14 cellular contexts compared by ENCODE assay signal in genomic region chr17:41403409-41404023, GRCh38. TPM values are rescaled to one million over a fixed set of nuclear protein-coding genes. Genes with fewer than 3 reads are reported as not detected.
DNase-seq lines count a peak whose midpoint lies in the region; ATAC-seq and TF ChIP-seq lines count a peak whose summit lies in the region.
"Had no signal": no experiment of that assay in that cellular context is flagged by ENCODE, and none has a peak within 500 bp of the region (broad histone marks: within the 10 kb centered on the region; RNA-seq: fewer than 3 reads in every experiment).

No MANE protein-coding gene starts in this region.

- 76% methylated on average over 4 of the region's 4 CpGs for WGBS in right cardiac atrium

- H3K4me3 ChIP-seq in right cardiac atrium (ENCODE audit: low read length) = no peak overlapping the region
- H3K4me3 ChIP-seq: BLaER1 had no signal

- H3K27me3 ChIP-seq in foreskin keratinocyte = no peaks in the 10 kb centered on the region
- no peaks in the 10 kb centered on the region for H3K27me3 ChIP-seq in right cardiac atrium (ENCODE audit: control insufficient read depth, insufficient read depth)
- H3K27me3 ChIP-seq: BLaER1 had no signal

- H3K27ac ChIP-seq in foreskin keratinocyte (peak overlapping the region; percentile 87), right cardiac atrium (ENCODE audit: low read length) (no peak overlapping the region)
- H3K27ac ChIP-seq: BLaER1 had no signal

- H3K4me1 ChIP-seq in foreskin keratinocyte (peaks cover 25% of the 10 kb centered on the region), right cardiac atrium (ENCODE audit: control insufficient read depth, insufficient read depth, low read length) (no peaks in the 10 kb centered on the region)

- no peaks in the 10 kb centered on the region for H3K9me3 ChIP-seq in right cardiac atrium (ENCODE audit: control insufficient read depth, low read length)
- H3K9me3 ChIP-seq: BLaER1 had no signal

- H3K36me3 Mint-ChIP-seq in activated naive CD4-positive, alpha-beta T cell treated with anti-CD3 and anti-CD28 coated beads, Interleukin-2, amount 50 U/mL, for 72 hours = peaks cover 0 to 11% of the 10 kb centered on the region in 2 donors
- H3K36me3 Mint-ChIP-seq: activated naive CD8-positive, alpha-beta T cell treated with anti-CD3 and anti-CD28 coated beads, Interleukin-2, amount 10 ng/mL, durations not matched to agents 7 days and 5 days; stimulated activated memory B cell treated with anti-CD40 and anti-IgM and Interleukin-4, amounts not matched to agents 10 μg/mL and 1 μg/mL and 100 μg/mL, for 72 hours had no signal

- peaks cover 0 to 5% of the 10 kb centered on the region in 2 donors for H3K9me3 Mint-ChIP-seq in activated naive CD4-positive, alpha-beta T cell treated with anti-CD3 and anti-CD28 coated beads, Interleukin-2, amount 50 U/mL, for 72 hours
- H3K9me3 Mint-ChIP-seq: activated naive CD8-positive, alpha-beta T cell treated with anti-CD3 and anti-CD28 coated beads, Interleukin-2, amount 10 ng/mL, durations not matched to agents 7 days and 5 days; stimulated activated memory B cell treated with anti-CD40 and anti-IgM and Interleukin-4, amounts not matched to agents 10 μg/mL and 1 μg/mL and 100 μg/mL, for 72 hours had no signal

- peak overlapping the region; percentile 63 to 75 for H3K27ac Mint-ChIP-seq in activated naive CD4-positive, alpha-beta T cell treated with anti-CD3 and anti-CD28 coated beads, Interleukin-2, amount 50 U/mL, for 72 hours
- H3K27ac Mint-ChIP-seq: activated naive CD8-positive, alpha-beta T cell treated with anti-CD3 and anti-CD28 coated beads, Interleukin-2, amount 10 ng/mL, durations not matched to agents 7 days and 5 days; stimulated activated memory B cell treated with anti-CD40 and anti-IgM and Interleukin-4, amounts not matched to agents 10 μg/mL and 1 μg/mL and 100 μg/mL, for 72 hours had no signal

- peak; percentile 47 for DNase-seq in A172 (ENCODE audit: low spot score)
- DNase-seq in ELR (ENCODE audit: low read depth) = peak; percentile 58
- DNase-seq in activated naive CD4-positive, alpha-beta T cell treated with anti-CD3 and anti-CD28 coated beads, Interleukin-2, amount 50 U/mL, for 72 hours (ENCODE audit: low spot score in 2 of 2) = peak in 1 of 2 donors; percentile 15
- DNase-seq in foreskin keratinocyte = no peak
- no peak for DNase-seq in right cardiac atrium
- no peak for DNase-seq in activated gamma-delta T cell treated with Interleukin-2 at 50 U/mL for 16 hours
- DNase-seq: activated naive CD8-positive, alpha-beta T cell treated with anti-CD3 and anti-CD28 coated beads, Interleukin-2, amount 10 ng/mL, durations not matched to agents 7 days and 5 days; NCI-H2171 treated with DMSO at 0.1 percent for 48 hours had no signal

- no peak for TF ChIP-seq CTCF in foreskin keratinocyte (conservative IDR thresholded peaks at IDR 0.05)

- peak in 1 of 2 donors; percentile 58 for ATAC-seq in activated naive CD4-positive, alpha-beta T cell treated with anti-CD3 and anti-CD28 coated beads, Interleukin-2, amount 50 U/mL, for 72 hours
- no peak for ATAC-seq in foreskin keratinocyte
- ATAC-seq in right cardiac atrium = no peak
- no peak for ATAC-seq in GM21737 (IDR thresholded peaks at IDR 0.05; ENCODE audit: unreplicated experiment)
- no peak for ATAC-seq in HG02678 (IDR thresholded peaks at IDR 0.05; ENCODE audit: unreplicated experiment)
- ATAC-seq: stimulated activated memory B cell treated with anti-CD40 and anti-IgM and Interleukin-4, amounts not matched to agents 10 μg/mL and 1 μg/mL and 100 μg/mL, for 72 hours had no signal

- intact Hi-C loops in right cardiac atrium (cut with DNase I) = no loop called here

RNA-seq across cellular contexts. Expression of gene KRT31, which starts 6.1 kb away (rescaled TPM):
- total RNA-seq in A172 (2014; rRNA removed; shearing (Covaris generic)) = not detected in 2 replicates
- not detected for total RNA-seq in activated naive CD4-positive, alpha-beta T cell treated with anti-CD3 and anti-CD28 coated beads, Interleukin-2, amount 50 U/mL, for 72 hours
- total RNA-seq in foreskin keratinocyte (5.3 and 27.0 TPM in 2 replicates), right cardiac atrium (not detected)
- polyA plus RNA-seq in foreskin keratinocyte (8.3 and 39.4 TPM in 2 replicates), right cardiac atrium (not detected)
- total RNA-seq: activated naive CD8-positive, alpha-beta T cell treated with anti-CD3 and anti-CD28 coated beads, Interleukin-2, amount 10 ng/mL, durations not matched to agents 7 days and 5 days; G401; mucosa of gallbladder had no signal

RNA-seq across cellular contexts. Expression of gene KRT37, which starts 20.9 kb away (rescaled TPM):
- not detected in 2 replicates for total RNA-seq in A172 (2014; rRNA removed; shearing (Covaris generic))
- total RNA-seq in activated naive CD4-positive, alpha-beta T cell treated with anti-CD3 and anti-CD28 coated beads, Interleukin-2, amount 50 U/mL, for 72 hours = not detected
- not detected in 2 replicates for total RNA-seq in foreskin keratinocyte
- 0.04 TPM in 1 of 2 replicates, not detected in the other for polyA plus RNA-seq in foreskin keratinocyte
- not detected for total RNA-seq in right cardiac atrium
- polyA plus RNA-seq in right cardiac atrium = not detected
- total RNA-seq: activated naive CD8-positive, alpha-beta T cell treated with anti-CD3 and anti-CD28 coated beads, Interleukin-2, amount 10 ng/mL, durations not matched to agents 7 days and 5 days; G401; mucosa of gallbladder had no signal

RNA-seq across cellular contexts. Expression of gene KRT34, which starts 21.4 kb away (rescaled TPM):
- total RNA-seq in A172 (2014; rRNA removed; shearing (Covaris generic)) = 0.31 and 1.1 TPM in 2 replicates
- not detected for total RNA-seq in activated naive CD4-positive, alpha-beta T cell treated with anti-CD3 and anti-CD28 coated beads, Interleukin-2, amount 50 U/mL, for 72 hours
- total RNA-seq in foreskin keratinocyte (11.8 and 20.8 TPM in 2 replicates), right cardiac atrium (not detected)
- polyA plus RNA-seq in foreskin keratinocyte (12.5 and 21.0 TPM in 2 replicates), right cardiac atrium (not detected)
- total RNA-seq: activated naive CD8-positive, alpha-beta T cell treated with anti-CD3 and anti-CD28 coated beads, Interleukin-2, amount 10 ng/mL, durations not matched to agents 7 days and 5 days; G401; mucosa of gallbladder had no signal

RNA-seq across cellular contexts. Expression of gene KRT33B, which starts 33.9 kb away (rescaled TPM):
- total RNA-seq in A172 (2014; rRNA removed; shearing (Covaris generic)) = not detected in 2 replicates
- not detected for total RNA-seq in activated naive CD4-positive, alpha-beta T cell treated with anti-CD3 and anti-CD28 coated beads, Interleukin-2, amount 50 U/mL, for 72 hours
- total RNA-seq in foreskin keratinocyte (0.31 and 0.60 TPM in 2 replicates), right cardiac atrium (not detected)
- polyA plus RNA-seq in foreskin keratinocyte (0.32 and 0.57 TPM in 2 replicates), right cardiac atrium (not detected)
- total RNA-seq: activated naive CD8-positive, alpha-beta T cell treated with anti-CD3 and anti-CD28 coated beads, Interleukin-2, amount 10 ng/mL, durations not matched to agents 7 days and 5 days; G401; mucosa of gallbladder had no signal

RNA-seq across cellular contexts. Expression of gene KRT38, which starts 37.3 kb away (rescaled TPM):
- not detected in 2 replicates for total RNA-seq in A172 (2014; rRNA removed; shearing (Covaris generic))
- total RNA-seq in activated naive CD4-positive, alpha-beta T cell treated with anti-CD3 and anti-CD28 coated beads, Interleukin-2, amount 50 U/mL, for 72 hours = not detected
- total RNA-seq in foreskin keratinocyte (not detected in 2 replicates), right cardiac atrium (not detected)
- polyA plus RNA-seq in foreskin keratinocyte (not detected in 2 replicates), right cardiac atrium (not detected)
- total RNA-seq: activated naive CD8-positive, alpha-beta T cell treated with anti-CD3 and anti-CD28 coated beads, Interleukin-2, amount 10 ng/mL, durations not matched to agents 7 days and 5 days; G401; mucosa of gallbladder had no signal

Comparison
In these comparisons a context has a peak if more than half of its experiments do, and no peak if none do; other contexts are left out.
1. DNase-seq: peak in A172 (single experiment) and ELR (single experiment); none in foreskin keratinocyte (0 of 2), right cardiac atrium (0 of 3) and activated gamma-delta T cell treated with Interleukin-2 at 50 U/mL for 16 hours (single experiment).